ENCODE assay signal across 9 cellular contexts in the genomic region with DNA sequence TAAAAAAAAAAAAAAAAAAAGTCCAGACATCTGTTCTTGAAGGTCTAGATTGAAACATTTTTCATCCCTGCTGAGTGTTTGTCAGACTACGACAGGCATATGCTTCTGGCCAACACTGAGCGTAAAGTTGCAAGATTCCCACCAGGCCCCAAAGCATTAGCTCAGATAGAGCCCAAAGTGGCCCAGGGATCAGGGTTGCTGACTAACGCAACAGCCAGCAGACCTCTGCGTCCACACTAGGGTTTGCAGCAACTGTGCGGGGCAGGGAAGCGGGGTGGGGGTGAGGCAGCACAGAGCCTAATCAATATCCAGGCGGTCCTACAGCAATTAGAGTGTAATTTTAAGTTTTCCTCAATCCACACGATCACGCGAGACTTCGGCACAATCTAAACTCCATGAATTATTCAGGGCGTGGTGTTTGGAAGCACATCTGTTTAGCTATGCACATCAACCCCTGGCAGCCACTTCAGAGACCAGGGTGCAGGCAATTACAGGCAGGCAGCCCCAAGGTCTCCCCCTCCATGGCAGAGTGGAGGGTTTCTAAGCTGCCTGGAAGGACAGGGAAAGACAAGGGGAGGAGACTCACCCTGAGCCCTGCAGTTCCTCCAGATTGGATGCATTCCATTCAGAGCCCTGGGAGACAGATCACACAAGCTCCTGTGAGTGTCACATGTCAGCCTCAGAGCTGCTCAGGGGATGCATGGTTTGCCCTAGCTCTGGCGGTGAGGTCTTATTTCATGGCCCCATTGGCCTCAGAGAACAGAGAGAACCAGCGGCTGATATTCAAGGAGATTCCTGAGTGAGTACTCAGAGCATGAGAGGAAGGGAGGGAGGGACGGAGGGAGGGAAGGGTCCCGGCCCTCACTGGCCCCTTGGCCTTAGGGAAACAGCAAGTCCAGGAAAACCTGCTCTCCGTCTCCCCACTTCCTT. TPM values are rescaled to one million over a fixed set of nuclear protein-coding genes. Genes with fewer than 3 reads are reported as not detected.
DNase-seq lines count a peak whose midpoint lies in the region; ATAC-seq and TF ChIP-seq lines count a peak whose summit lies in the region.
"Had no signal": no experiment of that assay in that cellular context is flagged by ENCODE, and none has a peak within 500 bp of the region (broad histone marks: within the 10 kb centered on the region; RNA-seq: fewer than 3 reads in every experiment).

No MANE protein-coding gene starts in this region.

- 39 to 61% methylated on average over 11 to 17 of the region's 17 CpGs for WGBS in endodermal cell (ENCODE audit: insufficient coverage in 1 of 2, insufficient read length in 1 of 2), 2 experiments
- WGBS in mesendoderm (ENCODE audit: extremely low coverage, insufficient coverage, low lambda C conversion rate): no CpG with 5 or more reads among the region's 17 CpGs

- peaks cover 17% of the 10 kb centered on the region for H3K4me1 Mint-ChIP-seq in endodermal cell

- peak overlapping the region; percentile 92 for H3K27ac Mint-ChIP-seq in endodermal cell

- H3K4me3 ChIP-seq in endodermal cell (ENCODE audit: low read length) (peak overlapping the region; percentile 28), mesendoderm (ENCODE audit: low read length) (no peak overlapping the region), uterus (no peak overlapping the region)
- H3K4me3 ChIP-seq: A549 had no signal

- H3K9me3 Mint-ChIP-seq in endodermal cell: peaks cover 5% of the 10 kb centered on the region

- TF ChIP-seq CTCF in endodermal cell (conservative IDR thresholded peaks at IDR 0.05): no peak
- no peak for TF ChIP-seq CTCF in uterus (IDR thresholded peaks at IDR 0.05)

- no peak overlapping the region for H3K4ac ChIP-seq in mesendoderm (ENCODE audit: low read depth, low read length)

- no peak overlapping the region for H2BK5ac ChIP-seq in mesendoderm (ENCODE audit: low read length)

- H3K18ac ChIP-seq in mesendoderm (ENCODE audit: low read length): peak overlapping the region; percentile 77

- no peaks in the 10 kb centered on the region for H3K27me3 Mint-ChIP-seq in endodermal cell (ENCODE audit: insufficient read depth)

- no peak overlapping the region for H3K4me2 ChIP-seq in mesendoderm (ENCODE audit: low read length)
- H3K4me2 ChIP-seq: A549 had no signal

- H4K5ac ChIP-seq in mesendoderm (ENCODE audit: low read length): no peak overlapping the region

- H3K79me1 ChIP-seq in mesendoderm (ENCODE audit: low read length): no peaks in the 10 kb centered on the region

- intact Hi-C loops in uterus (cut with DNase I; ENCODE audit: low total_unique reads): loop anchor here (2.0 to 10.0 kb wide), 2 partner anchors 67 to 137 kb away; partner anchors contain the start of gene CORO1C

- peak; percentile 47 to 77 for DNase-seq in NCI-H524 (lab: John Stamatoyannopoulos, UW)
- DNase-seq in NCI-H524 treated with DMSO at 0.1 percent for 48 hours (lab: John Stamatoyannopoulos, UW): no peak
- peak; percentile 96 for DNase-seq in endodermal cell
- DNase-seq in mesendoderm: peak; percentile 100
- DNase-seq in uterus: peak; percentile 66 to 72
- DNase-seq in NCI-H446 (lab: John Stamatoyannopoulos, UW): no peak

- H3K9me3 ChIP-seq in endodermal cell (ENCODE audit: control insufficient read depth, low read length) (peaks cover 17% of the 10 kb centered on the region), uterus (no peaks in the 10 kb centered on the region)
- H3K9me3 ChIP-seq: A549 had no signal

- no peak overlapping the region for H3K23ac ChIP-seq in mesendoderm (ENCODE audit: low read length)

- no peak overlapping the region for H4K8ac ChIP-seq in mesendoderm (ENCODE audit: low read depth, low read length)

- H3K4me3 Mint-ChIP-seq in endodermal cell: peak overlapping the region; percentile 18

- H3K9ac ChIP-seq in endodermal cell (ENCODE audit: extremely low read depth, low read length, poor library complexity, severe bottlenecking) (peak overlapping the region; percentile 7), mesendoderm (ENCODE audit: low read length) (peak overlapping the region; percentile 52)

- no peak overlapping the region for H2AK5ac ChIP-seq in mesendoderm (ENCODE audit: low read length)

- H3K36me3 ChIP-seq in endodermal cell (ENCODE audit: control insufficient read depth, insufficient read depth, low read length) (peaks cover 89% of the 10 kb centered on the region), mesendoderm (ENCODE audit: control insufficient read depth, insufficient read depth, low read length) (peaks cover 2% of the 10 kb centered on the region), uterus (no peaks in the 10 kb centered on the region)

- H2BK120ac ChIP-seq in mesendoderm (ENCODE audit: low read depth, low read length): no peak overlapping the region

- H3K56ac ChIP-seq in mesendoderm (ENCODE audit: low read length): peak overlapping the region; percentile 79

- H3K4me1 ChIP-seq in endodermal cell (ENCODE audit: control insufficient read depth, insufficient read depth, low read length) (peaks cover 5% of the 10 kb centered on the region), mesendoderm (ENCODE audit: control insufficient read depth, low read depth, low read length) (peaks cover 2% of the 10 kb centered on the region), uterus (peaks cover 9 to 14% of the 10 kb centered on the region in 2 donors)

- H3K36me3 Mint-ChIP-seq in endodermal cell (ENCODE audit: low read depth): peaks cover 57% of the 10 kb centered on the region

- peak overlapping the region; percentile 92 for H3K27ac ChIP-seq in endodermal cell (ENCODE audit: low read depth, low read length)
- H3K27ac ChIP-seq in mesendoderm (ENCODE audit: low read depth, low read length): peak overlapping the region; percentile 32
- H3K27ac ChIP-seq in uterus: peak overlapping the region; percentile 96

- H2BK15ac ChIP-seq in mesendoderm (replicated peaks; ENCODE audit: low read depth): no peak overlapping the region

- peak in 1 of 2 donors; percentile 16 for TF ChIP-seq POLR2A in uterus (IDR thresholded peaks at IDR 0.05)

- H3K79me2 ChIP-seq in mesendoderm (ENCODE audit: control insufficient read depth, insufficient read depth, low read length): no peaks in the 10 kb centered on the region

- no peak for ATAC-seq in GM18870 (IDR thresholded peaks at IDR 0.05; ENCODE audit: unreplicated experiment)
- ATAC-seq in GM21367 (IDR thresholded peaks at IDR 0.05; ENCODE audit: unreplicated experiment): no peak

- no peaks in the 10 kb centered on the region for H3K27me3 ChIP-seq in endodermal cell (ENCODE audit: control insufficient read depth, insufficient read depth, low read length, poor library complexity, severe bottlenecking)
- no peaks in the 10 kb centered on the region for H3K27me3 ChIP-seq in mesendoderm (ENCODE audit: insufficient read depth, low read length, poor library complexity)
- no peaks in the 10 kb centered on the region for H3K27me3 ChIP-seq in uterus

RNA-seq across cellular contexts. Expression of gene SSH1, which starts 55.4 kb away (rescaled TPM):
- total RNA-seq in endodermal cell (10 to 100 TPM; 27.1 to 28.3 TPM), uterus (10 to 100 TPM in 2 of 4 donors, 1 to 10 TPM in 2; 8.7 to 55.4 (median 10.7) TPM)
- 16.6 TPM for polyA plus RNA-seq in endodermal cell (2013, experiment 1 of 2)
- 20.3 TPM for polyA plus RNA-seq in endodermal cell (2013, experiment 2 of 2)
- 7.0 TPM for polyA plus RNA-seq in mesendoderm (2013, experiment 1 of 2)
- 7.5 TPM for polyA plus RNA-seq in mesendoderm (2013, experiment 2 of 2)

Comparison
In these comparisons a context has a peak if more than half of its experiments do, and no peak if none do; other contexts are left out.
1. DNase-seq: peak in NCI-H524 (2 of 2), endodermal cell (single experiment), mesendoderm (single experiment) and uterus (2 of 2); none in NCI-H524 treated with DMSO at 0.1 percent for 48 hours (single experiment) and NCI-H446 (0 of 2).
2. H3K27ac ChIP-seq: peak in every context shown above with its lines; median percentile 96 in uterus; 92 in endodermal cell; 32 in mesendoderm.